13 cellular contexts compared by ENCODE assay signal in genomic region chr17:19651461-19652238, GRCh38. TPM values are rescaled to one million over a fixed set of nuclear protein-coding genes. Genes with fewer than 3 reads are reported as not detected.
A peak's percentile ranks its signal among the peaks of the same experiment; 100 is the strongest.
DNase-seq lines count a peak whose midpoint lies in the region; ATAC-seq and TF ChIP-seq lines count a peak whose summit lies in the region.
"Had no signal": no experiment of that assay in that cellular context is flagged by ENCODE, and none has a peak within 500 bp of the region (broad histone marks: within the 10 kb centered on the region; RNA-seq: fewer than 3 reads in every experiment).

No MANE protein-coding gene starts in this region.

- peaks cover 49% of the 10 kb centered on the region for H3K4me1 Mint-ChIP-seq in brain
- H3K4me1 Mint-ChIP-seq in activated naive CD4-positive, alpha-beta T cell treated with anti-CD3 and anti-CD28 coated beads for 36 hours (ENCODE audit: low read depth), result peaks cover 29% of the 10 kb centered on the region
- H3K4me1 Mint-ChIP-seq in nephron progenitor cell, result peaks cover 30% of the 10 kb centered on the region
- H3K4me1 Mint-ChIP-seq in stimulated activated naive B cell treated with anti-CD40 and anti-IgM and Interleukin-4, amounts not matched to agents 10 μg/mL and 1 μg/mL and 100 μg/mL, for 72 hours, result peaks cover 27 to 49% of the 10 kb centered on the region in 2 donors

- TF ChIP-seq CTCF in brain (conservative IDR thresholded peaks at IDR 0.05), result no peak
- TF ChIP-seq CTCF in nephron progenitor cell (IDR thresholded peaks at IDR 0.05), result no peak

- H3K27me3 Mint-ChIP-seq in brain (peaks cover 11% of the 10 kb centered on the region), nephron progenitor cell (ENCODE audit: low read depth, poor library complexity) (peaks cover 6% of the 10 kb centered on the region)
- no peaks in the 10 kb centered on the region for H3K27me3 Mint-ChIP-seq in activated naive CD4-positive, alpha-beta T cell treated with anti-CD3 and anti-CD28 coated beads for 36 hours (ENCODE audit: low read depth)
- H3K27me3 Mint-ChIP-seq in stimulated activated naive B cell treated with anti-CD40 and anti-IgM and Interleukin-4, amounts not matched to agents 10 μg/mL and 1 μg/mL and 100 μg/mL, for 72 hours, result no peaks in the 10 kb centered on the region

- peak overlapping the region; percentile 62 for H3K4me2 ChIP-seq in GM23248 (ENCODE audit: unreplicated experiment)

- H3K4me3 ChIP-seq in GM23248, result no peak overlapping the region
- H3K4me3 ChIP-seq in subcutaneous abdominal adipose tissue (ENCODE audit: low read depth in 1 of 5, low read length in 5 of 5), result peak overlapping the region in 4 of 5 donors; percentile 0 to 37 (median 20)

- H3K27ac ChIP-seq in GM23248 (no peak overlapping the region), subcutaneous abdominal adipose tissue (ENCODE audit: low read depth, low read length) (peak overlapping the region; percentile 100)

- CTCF ChIA-PET in activated naive CD4-positive, alpha-beta T cell treated with anti-CD3 and anti-CD28 coated beads for 36 hours (lab: Charles Lee), result interaction anchor here (0.8 to 1.7 kb wide), 3 partner anchors 111 to 289 kb away, joined by 3 to 4 read pairs (median 4); partner anchors contain the start of gene B9D1

- 59 to 67% methylated on average over 5 of the region's 5 CpGs for WGBS in GM23248 (ENCODE audit: low coverage in 1 of 2, low lambda C conversion rate in 2 of 2, missing lambda C conversion rate in 2 of 2), 2 experiments

- H3K9me3 ChIP-seq in GM23248 (ENCODE audit: low read depth) (no peaks in the 10 kb centered on the region), subcutaneous abdominal adipose tissue (ENCODE audit: control insufficient read depth in 5 of 5, low read length in 5 of 5) (no peaks in the 10 kb centered on the region)

- H4K20me1 ChIP-seq in GM23248 (ENCODE audit: insufficient read depth), result no peaks in the 10 kb centered on the region

- H3F3A ChIP-seq in GM23248 (ENCODE audit: insufficient read depth), result peaks cover 34% of the 10 kb centered on the region

- H3K27ac Mint-ChIP-seq in brain, result peak overlapping the region in 4 of 5 experiments; percentile 29 to 61 (median 54)
- H3K27ac Mint-ChIP-seq in activated naive CD4-positive, alpha-beta T cell treated with anti-CD3 and anti-CD28 coated beads for 36 hours, result no peak overlapping the region
- no peak overlapping the region for H3K27ac Mint-ChIP-seq in nephron progenitor cell
- H3K27ac Mint-ChIP-seq in stimulated activated naive B cell treated with anti-CD40 and anti-IgM and Interleukin-4, amounts not matched to agents 10 μg/mL and 1 μg/mL and 100 μg/mL, for 72 hours, result no peak overlapping the region

- 0 out of 2 replicates have a peak, but pooled peaks cover 3% of the 10 kb centered on the region for H3K36me3 ChIP-seq in GM23248 (ENCODE audit: low read depth)
- H3K36me3 ChIP-seq in subcutaneous abdominal adipose tissue (ENCODE audit: control insufficient read depth in 5 of 5, insufficient read depth in 5 of 5, low read length in 5 of 5), result peaks cover 16 to 36% (median 25%) of the 10 kb centered on the region in 5 donors

- H3K79me2 ChIP-seq in GM23248 (ENCODE audit: insufficient read depth), result peaks cover 31% of the 10 kb centered on the region

- in situ Hi-C loops in GM23248 (cut with MboI), result loop anchor here (25.0 kb wide), 1 partner anchor 289 kb away; the partner anchor contains the start of gene B9D1

- H3K27me3 ChIP-seq in GM23248 (replicated peaks; ENCODE audit: insufficient read depth), result no peaks in the 10 kb centered on the region
- no peaks in the 10 kb centered on the region for H3K27me3 ChIP-seq in subcutaneous abdominal adipose tissue (ENCODE audit: control insufficient read depth in 5 of 5, insufficient read depth in 4 of 5, low read length in 5 of 5)

- H3K9ac ChIP-seq in GM23248, result no peak overlapping the region
- H3K9ac ChIP-seq in subcutaneous abdominal adipose tissue (ENCODE audit: low read length in 5 of 5), result peak overlapping the region; percentile 2 to 64 (median 35)

- no peaks in the 10 kb centered on the region for H3K9me2 ChIP-seq in GM23248 (ENCODE audit: insufficient read depth)

- H3K4me1 ChIP-seq in GM23248 (ENCODE audit: insufficient read depth) (peaks cover 35% of the 10 kb centered on the region), subcutaneous abdominal adipose tissue (ENCODE audit: control insufficient read depth in 5 of 5, insufficient read depth in 5 of 5, low read length in 5 of 5) (peaks cover 16 to 63% (median 57%) of the 10 kb centered on the region in 5 donors)

- H3K36me3 Mint-ChIP-seq in brain, result peaks cover 52% of the 10 kb centered on the region
- peaks cover 23% of the 10 kb centered on the region for H3K36me3 Mint-ChIP-seq in activated naive CD4-positive, alpha-beta T cell treated with anti-CD3 and anti-CD28 coated beads for 36 hours (ENCODE audit: low read depth)
- H3K36me3 Mint-ChIP-seq in nephron progenitor cell (ENCODE audit: low read depth), result peaks cover 49% of the 10 kb centered on the region
- H3K36me3 Mint-ChIP-seq in stimulated activated naive B cell treated with anti-CD40 and anti-IgM and Interleukin-4, amounts not matched to agents 10 μg/mL and 1 μg/mL and 100 μg/mL, for 72 hours, result peaks cover 20 to 36% of the 10 kb centered on the region in 2 donors

- H3K4me3 Mint-ChIP-seq in brain (peak overlapping the region in 4 of 5 experiments; percentile 39 to 95 (median 92)), nephron progenitor cell (no peak overlapping the region)
- H3K4me3 Mint-ChIP-seq in activated naive CD4-positive, alpha-beta T cell treated with anti-CD3 and anti-CD28 coated beads for 36 hours, result no peak overlapping the region
- no peak overlapping the region for H3K4me3 Mint-ChIP-seq in stimulated activated naive B cell treated with anti-CD40 and anti-IgM and Interleukin-4, amounts not matched to agents 10 μg/mL and 1 μg/mL and 100 μg/mL, for 72 hours
- H3K4me3 Mint-ChIP-seq: CD14-positive monocyte had no signal

- DNase-seq in GM23248, result no peak
- DNase-seq in left kidney (ENCODE audit: low read depth, low spot score), result peak; percentile 17
- DNase-seq in activated naive CD4-positive, alpha-beta T cell treated with anti-CD3 and anti-CD28 coated beads for 36 hours, result no peak
- no peak for DNase-seq in amygdala (lab: John Stamatoyannopoulos, UW)
- no peak for DNase-seq in nephron progenitor cell
- DNase-seq in stimulated activated naive B cell treated with anti-CD40 and anti-IgM and Interleukin-4, amounts not matched to agents 10 μg/mL and 1 μg/mL and 100 μg/mL, for 72 hours, result no peak
- DNase-seq: activated CD4-positive, alpha-beta T cell treated with anti-CD3 and anti-CD28 coated beads for 48 hours; activated effector memory CD4-positive, alpha-beta T cell treated with Interleukin-2 at 50 U/mL for 16 hours; NCI-H1048; NCI-H526 treated with DMSO at 0.1 percent for 48 hours had no signal

- intact Hi-C loops in activated naive CD4-positive, alpha-beta T cell treated with anti-CD3 and anti-CD28 coated beads for 36 hours (cut with micrococcal nuclease), result no loop called here

- no peak for ATAC-seq in stimulated activated naive B cell treated with anti-CD40 and anti-IgM and Interleukin-4, amounts not matched to agents 10 μg/mL and 1 μg/mL and 100 μg/mL, for 72 hours (replicated peaks)

- no peak overlapping the region for H2AFZ ChIP-seq in GM23248

- H3K9me3 Mint-ChIP-seq in brain (peaks cover 0 to 8% (median 2%) of the 10 kb centered on the region in 5 experiments), nephron progenitor cell (peaks cover 32% of the 10 kb centered on the region)
- no peaks in the 10 kb centered on the region for H3K9me3 Mint-ChIP-seq in activated naive CD4-positive, alpha-beta T cell treated with anti-CD3 and anti-CD28 coated beads for 36 hours
- H3K9me3 Mint-ChIP-seq in stimulated activated naive B cell treated with anti-CD40 and anti-IgM and Interleukin-4, amounts not matched to agents 10 μg/mL and 1 μg/mL and 100 μg/mL, for 72 hours, result no peaks in the 10 kb centered on the region

RNA-seq across cellular contexts. Expression of gene ALDH3A2, which starts 3.1 kb away (rescaled TPM):
- 41.9 and 62.1 TPM in 2 replicates for total RNA-seq in GM23248 (2014; rRNA removed; shearing (Covaris generic))
- 34.1 and 36.2 TPM in 2 replicates for polyA plus RNA-seq in GM23248 (2016; fragmentation: Nextera tagmentation; extraction: Ambion mirVana)
- 32.5 TPM for polyA plus RNA-seq in brain (ENCODE audit: insufficient read depth, low read depth, low replicate concordance)
- total RNA-seq in activated naive CD4-positive, alpha-beta T cell treated with anti-CD3 and anti-CD28 coated beads for 36 hours, result 10 to 100 TPM; 21.0 to 22.3 TPM

Comparison
In these comparisons a context has a peak if more than half of its experiments do, and no peak if none do; other contexts are left out.
1. H3K27ac Mint-ChIP-seq: peak in brain (4 of 5); none in activated naive CD4-positive, alpha-beta T cell treated with anti-CD3 and anti-CD28 coated beads for 36 hours (single experiment), nephron progenitor cell (single experiment) and stimulated activated naive B cell treated with anti-CD40 and anti-IgM and Interleukin-4, amounts not matched to agents 10 μg/mL and 1 μg/mL and 100 μg/mL, for 72 hours (single experiment).
2. H3K4me3 Mint-ChIP-seq: peak in brain (4 of 5); none in activated naive CD4-positive, alpha-beta T cell treated with anti-CD3 and anti-CD28 coated beads for 36 hours (single experiment), nephron progenitor cell (single experiment) and stimulated activated naive B cell treated with anti-CD40 and anti-IgM and Interleukin-4, amounts not matched to agents 10 μg/mL and 1 μg/mL and 100 μg/mL, for 72 hours (0 of 2).